In the genomic region with DNA sequence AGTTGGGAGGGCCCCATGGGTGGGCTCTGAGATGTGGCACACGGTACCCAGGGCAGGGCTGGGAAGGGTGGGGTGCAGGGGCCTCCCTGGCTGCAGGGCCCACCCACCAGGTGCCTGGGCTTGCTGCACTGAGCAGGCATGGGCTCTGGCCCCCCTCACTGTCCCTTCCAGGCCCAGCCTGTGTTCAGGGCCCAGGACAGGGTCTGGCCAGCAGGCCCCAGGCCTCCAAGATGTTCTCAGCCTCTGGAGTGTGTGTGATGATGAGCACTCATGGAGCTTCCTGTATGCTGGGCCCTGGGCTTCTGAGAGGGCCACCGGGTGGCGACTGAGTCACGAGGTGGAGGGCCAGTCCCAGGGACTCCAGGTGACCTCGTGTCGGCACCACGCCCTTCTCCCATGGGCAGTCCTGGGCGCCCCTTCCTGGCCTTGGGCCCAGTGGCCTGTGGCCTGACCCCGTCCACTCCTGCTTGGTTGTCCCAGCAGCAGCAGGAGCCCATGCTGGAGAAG, we compare ENCODE assay signal across 1 cellular context.
TF ChIP-seq lines count a peak whose summit lies in the region.

No MANE protein-coding gene starts in this region.

TF ChIP-seq in K562, 482 proteins besides CTCF, POLR2A, EP300 and RAD21 (continued from another document and continues in another):
- TF ChIP-seq, protein P1, sequence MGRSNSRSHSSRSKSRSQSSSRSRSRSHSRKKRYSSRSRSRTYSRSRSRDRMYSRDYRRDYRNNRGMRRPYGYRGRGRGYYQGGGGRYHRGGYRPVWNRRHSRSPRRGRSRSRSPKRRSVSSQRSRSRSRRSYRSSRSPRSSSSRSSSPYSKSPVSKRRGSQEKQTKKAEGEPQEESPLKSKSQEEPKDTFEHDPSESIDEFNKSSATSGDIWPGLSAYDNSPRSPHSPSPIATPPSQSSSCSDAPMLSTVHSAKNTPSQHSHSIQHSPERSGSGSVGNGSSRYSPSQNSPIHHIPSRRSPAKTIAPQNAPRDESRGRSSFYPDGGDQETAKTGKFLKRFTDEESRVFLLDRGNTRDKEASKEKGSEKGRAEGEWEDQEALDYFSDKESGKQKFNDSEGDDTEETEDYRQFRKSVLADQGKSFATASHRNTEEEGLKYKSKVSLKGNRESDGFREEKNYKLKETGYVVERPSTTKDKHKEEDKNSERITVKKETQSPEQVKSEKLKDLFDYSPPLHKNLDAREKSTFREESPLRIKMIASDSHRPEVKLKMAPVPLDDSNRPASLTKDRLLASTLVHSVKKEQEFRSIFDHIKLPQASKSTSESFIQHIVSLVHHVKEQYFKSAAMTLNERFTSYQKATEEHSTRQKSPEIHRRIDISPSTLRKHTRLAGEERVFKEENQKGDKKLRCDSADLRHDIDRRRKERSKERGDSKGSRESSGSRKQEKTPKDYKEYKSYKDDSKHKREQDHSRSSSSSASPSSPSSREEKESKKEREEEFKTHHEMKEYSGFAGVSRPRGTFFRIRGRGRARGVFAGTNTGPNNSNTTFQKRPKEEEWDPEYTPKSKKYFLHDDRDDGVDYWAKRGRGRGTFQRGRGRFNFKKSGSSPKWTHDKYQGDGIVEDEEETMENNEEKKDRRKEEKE (IDR thresholded peaks at IDR 0.05; ENCODE audit: borderline replicate concordance in 1 of 2, control insufficient read depth in 1 of 2, low read depth in 2 of 2, low read length in 1 of 2) = no peak
- TF ChIP-seq RBM34 (IDR thresholded peaks at IDR 0.05; ENCODE audit: borderline replicate concordance, insufficient read depth, low read length) (no peak), NFATC3 (IDR thresholded peaks at IDR 0.05) (no peak), NFIC (IDR thresholded peaks at IDR 0.05) (no peak), XRCC5 (IDR thresholded peaks at IDR 0.05; ENCODE audit: low read depth, low read length) (no peak), ZNF436 (CRISPR knock-in tag; IDR thresholded peaks at IDR 0.05) (no peak), MTA2 (IDR thresholded peaks at IDR 0.05; ENCODE audit: low read depth) (no peak), MCM2 (IDR thresholded peaks at IDR 0.05; ENCODE audit: low read depth) (no peak), CREM (IDR thresholded peaks at IDR 0.05; ENCODE audit: low read depth) (peak; percentile 3; the same call in 1 of the 2 replicates), ZFPM2 (CRISPR knock-in tag; IDR thresholded peaks at IDR 0.05) (no peak), RBM22 (IDR thresholded peaks at IDR 0.05; ENCODE audit: low read depth, low read length, poor library complexity, severe bottlenecking) (no peak), DDX20 (tag; IDR thresholded peaks at IDR 0.05; ENCODE audit: low read depth) (no peak), SMAD3 (CRISPR knock-in tag; conservative IDR thresholded peaks at IDR 0.05) (no peak), SMC3 (conservative IDR thresholded peaks at IDR 0.05; ENCODE audit: insufficient read depth, low read depth, low read length) (no peak), HMG20A (CRISPR knock-in tag; conservative IDR thresholded peaks at IDR 0.05) (no peak), POLR2AphosphoS5 (IDR thresholded peaks at IDR 0.05; ENCODE audit: control insufficient read depth, insufficient read depth, low read depth, low read length) (no peak), ZNF695 (CRISPR knock-in tag; IDR thresholded peaks at IDR 0.05) (no peak), ZNF175 (CRISPR knock-in tag; IDR thresholded peaks at IDR 0.05; ENCODE audit: low read depth) (no peak), ZBTB7A (IDR thresholded peaks at IDR 0.05; ENCODE audit: borderline replicate concordance, control insufficient read depth, low read depth, low read length) (peak; percentile 71; the same call in 1 of the 2 replicates), ZNF76 (CRISPR knock-in tag; IDR thresholded peaks at IDR 0.05; ENCODE audit: borderline replicate concordance) (no peak), JUND (IDR thresholded peaks at IDR 0.05; ENCODE audit: borderline replicate concordance, low read depth, low read length) (no peak; the same call in 1 of the 2 replicates), JUND (tag; IDR thresholded peaks at IDR 0.05; ENCODE audit: borderline replicate concordance, low read depth, low read length) (no peak; the same call in 2 of the 3 replicates), SMAD4 (CRISPR knock-in tag; conservative IDR thresholded peaks at IDR 0.05) (no peak), KLF10 (CRISPR knock-in tag; IDR thresholded peaks at IDR 0.05) (no peak)
- TF ChIP-seq, protein P2, sequence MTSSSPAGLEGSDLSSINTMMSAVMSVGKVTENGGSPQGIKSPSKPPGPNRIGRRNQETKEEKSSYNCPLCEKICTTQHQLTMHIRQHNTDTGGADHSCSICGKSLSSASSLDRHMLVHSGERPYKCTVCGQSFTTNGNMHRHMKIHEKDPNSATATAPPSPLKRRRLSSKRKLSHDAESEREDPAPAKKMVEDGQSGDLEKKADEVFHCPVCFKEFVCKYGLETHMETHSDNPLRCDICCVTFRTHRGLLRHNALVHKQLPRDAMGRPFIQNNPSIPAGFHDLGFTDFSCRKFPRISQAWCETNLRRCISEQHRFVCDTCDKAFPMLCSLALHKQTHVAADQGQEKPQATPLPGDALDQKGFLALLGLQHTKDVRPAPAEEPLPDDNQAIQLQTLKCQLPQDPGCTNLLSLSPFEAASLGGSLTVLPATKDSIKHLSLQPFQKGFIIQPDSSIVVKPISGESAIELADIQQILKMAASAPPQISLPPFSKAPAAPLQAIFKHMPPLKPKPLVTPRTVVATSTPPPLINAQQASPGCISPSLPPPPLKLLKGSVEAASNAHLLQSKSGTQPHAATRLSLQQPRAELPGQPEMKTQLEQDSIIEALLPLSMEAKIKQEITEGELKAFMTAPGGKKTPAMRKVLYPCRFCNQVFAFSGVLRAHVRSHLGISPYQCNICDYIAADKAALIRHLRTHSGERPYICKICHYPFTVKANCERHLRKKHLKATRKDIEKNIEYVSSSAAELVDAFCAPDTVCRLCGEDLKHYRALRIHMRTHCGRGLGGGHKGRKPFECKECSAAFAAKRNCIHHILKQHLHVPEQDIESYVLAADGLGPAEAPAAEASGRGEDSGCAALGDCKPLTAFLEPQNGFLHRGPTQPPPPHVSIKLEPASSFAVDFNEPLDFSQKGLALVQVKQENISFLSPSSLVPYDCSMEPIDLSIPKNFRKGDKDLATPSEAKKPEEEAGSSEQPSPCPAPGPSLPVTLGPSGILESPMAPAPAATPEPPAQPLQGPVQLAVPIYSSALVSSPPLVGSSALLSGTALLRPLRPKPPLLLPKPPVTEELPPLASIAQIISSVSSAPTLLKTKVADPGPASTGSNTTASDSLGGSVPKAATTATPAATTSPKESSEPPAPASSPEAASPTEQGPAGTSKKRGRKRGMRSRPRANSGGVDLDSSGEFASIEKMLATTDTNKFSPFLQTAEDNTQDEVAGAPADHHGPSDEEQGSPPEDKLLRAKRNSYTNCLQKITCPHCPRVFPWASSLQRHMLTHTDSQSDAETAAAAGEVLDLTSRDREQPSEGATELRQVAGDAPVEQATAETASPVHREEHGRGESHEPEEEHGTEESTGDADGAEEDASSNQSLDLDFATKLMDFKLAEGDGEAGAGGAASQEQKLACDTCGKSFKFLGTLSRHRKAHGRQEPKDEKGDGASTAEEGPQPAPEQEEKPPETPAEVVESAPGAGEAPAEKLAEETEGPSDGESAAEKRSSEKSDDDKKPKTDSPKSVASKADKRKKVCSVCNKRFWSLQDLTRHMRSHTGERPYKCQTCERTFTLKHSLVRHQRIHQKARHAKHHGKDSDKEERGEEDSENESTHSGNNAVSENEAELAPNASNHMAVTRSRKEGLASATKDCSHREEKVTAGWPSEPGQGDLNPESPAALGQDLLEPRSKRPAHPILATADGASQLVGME (CRISPR knock-in tag; IDR thresholded peaks at IDR 0.05) = no peak
- TF ChIP-seq, protein P3, sequence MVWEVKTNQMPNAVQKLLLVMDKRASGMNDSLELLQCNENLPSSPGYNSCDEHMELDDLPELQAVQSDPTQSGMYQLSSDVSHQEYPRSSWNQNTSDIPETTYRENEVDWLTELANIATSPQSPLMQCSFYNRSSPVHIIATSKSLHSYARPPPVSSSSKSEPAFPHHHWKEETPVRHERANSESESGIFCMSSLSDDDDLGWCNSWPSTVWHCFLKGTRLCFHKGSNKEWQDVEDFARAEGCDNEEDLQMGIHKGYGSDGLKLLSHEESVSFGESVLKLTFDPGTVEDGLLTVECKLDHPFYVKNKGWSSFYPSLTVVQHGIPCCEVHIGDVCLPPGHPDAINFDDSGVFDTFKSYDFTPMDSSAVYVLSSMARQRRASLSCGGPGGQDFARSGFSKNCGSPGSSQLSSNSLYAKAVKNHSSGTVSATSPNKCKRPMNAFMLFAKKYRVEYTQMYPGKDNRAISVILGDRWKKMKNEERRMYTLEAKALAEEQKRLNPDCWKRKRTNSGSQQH (CRISPR knock-in tag; IDR thresholded peaks at IDR 0.05) = no peak
- TF ChIP-seq, protein P4, sequence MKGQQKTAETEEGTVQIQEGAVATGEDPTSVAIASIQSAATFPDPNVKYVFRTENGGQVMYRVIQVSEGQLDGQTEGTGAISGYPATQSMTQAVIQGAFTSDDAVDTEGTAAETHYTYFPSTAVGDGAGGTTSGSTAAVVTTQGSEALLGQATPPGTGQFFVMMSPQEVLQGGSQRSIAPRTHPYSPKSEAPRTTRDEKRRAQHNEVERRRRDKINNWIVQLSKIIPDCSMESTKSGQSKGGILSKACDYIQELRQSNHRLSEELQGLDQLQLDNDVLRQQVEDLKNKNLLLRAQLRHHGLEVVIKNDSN (CRISPR knock-in tag; IDR thresholded peaks at IDR 0.05) = no peak
- TF ChIP-seq, protein P5, sequence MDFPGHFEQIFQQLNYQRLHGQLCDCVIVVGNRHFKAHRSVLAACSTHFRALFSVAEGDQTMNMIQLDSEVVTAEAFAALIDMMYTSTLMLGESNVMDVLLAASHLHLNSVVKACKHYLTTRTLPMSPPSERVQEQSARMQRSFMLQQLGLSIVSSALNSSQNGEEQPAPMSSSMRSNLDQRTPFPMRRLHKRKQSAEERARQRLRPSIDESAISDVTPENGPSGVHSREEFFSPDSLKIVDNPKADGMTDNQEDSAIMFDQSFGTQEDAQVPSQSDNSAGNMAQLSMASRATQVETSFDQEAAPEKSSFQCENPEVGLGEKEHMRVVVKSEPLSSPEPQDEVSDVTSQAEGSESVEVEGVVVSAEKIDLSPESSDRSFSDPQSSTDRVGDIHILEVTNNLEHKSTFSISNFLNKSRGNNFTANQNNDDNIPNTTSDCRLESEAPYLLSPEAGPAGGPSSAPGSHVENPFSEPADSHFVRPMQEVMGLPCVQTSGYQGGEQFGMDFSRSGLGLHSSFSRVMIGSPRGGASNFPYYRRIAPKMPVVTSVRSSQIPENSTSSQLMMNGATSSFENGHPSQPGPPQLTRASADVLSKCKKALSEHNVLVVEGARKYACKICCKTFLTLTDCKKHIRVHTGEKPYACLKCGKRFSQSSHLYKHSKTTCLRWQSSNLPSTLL (IDR thresholded peaks at IDR 0.05) = no peak
- TF ChIP-seq, protein P6, sequence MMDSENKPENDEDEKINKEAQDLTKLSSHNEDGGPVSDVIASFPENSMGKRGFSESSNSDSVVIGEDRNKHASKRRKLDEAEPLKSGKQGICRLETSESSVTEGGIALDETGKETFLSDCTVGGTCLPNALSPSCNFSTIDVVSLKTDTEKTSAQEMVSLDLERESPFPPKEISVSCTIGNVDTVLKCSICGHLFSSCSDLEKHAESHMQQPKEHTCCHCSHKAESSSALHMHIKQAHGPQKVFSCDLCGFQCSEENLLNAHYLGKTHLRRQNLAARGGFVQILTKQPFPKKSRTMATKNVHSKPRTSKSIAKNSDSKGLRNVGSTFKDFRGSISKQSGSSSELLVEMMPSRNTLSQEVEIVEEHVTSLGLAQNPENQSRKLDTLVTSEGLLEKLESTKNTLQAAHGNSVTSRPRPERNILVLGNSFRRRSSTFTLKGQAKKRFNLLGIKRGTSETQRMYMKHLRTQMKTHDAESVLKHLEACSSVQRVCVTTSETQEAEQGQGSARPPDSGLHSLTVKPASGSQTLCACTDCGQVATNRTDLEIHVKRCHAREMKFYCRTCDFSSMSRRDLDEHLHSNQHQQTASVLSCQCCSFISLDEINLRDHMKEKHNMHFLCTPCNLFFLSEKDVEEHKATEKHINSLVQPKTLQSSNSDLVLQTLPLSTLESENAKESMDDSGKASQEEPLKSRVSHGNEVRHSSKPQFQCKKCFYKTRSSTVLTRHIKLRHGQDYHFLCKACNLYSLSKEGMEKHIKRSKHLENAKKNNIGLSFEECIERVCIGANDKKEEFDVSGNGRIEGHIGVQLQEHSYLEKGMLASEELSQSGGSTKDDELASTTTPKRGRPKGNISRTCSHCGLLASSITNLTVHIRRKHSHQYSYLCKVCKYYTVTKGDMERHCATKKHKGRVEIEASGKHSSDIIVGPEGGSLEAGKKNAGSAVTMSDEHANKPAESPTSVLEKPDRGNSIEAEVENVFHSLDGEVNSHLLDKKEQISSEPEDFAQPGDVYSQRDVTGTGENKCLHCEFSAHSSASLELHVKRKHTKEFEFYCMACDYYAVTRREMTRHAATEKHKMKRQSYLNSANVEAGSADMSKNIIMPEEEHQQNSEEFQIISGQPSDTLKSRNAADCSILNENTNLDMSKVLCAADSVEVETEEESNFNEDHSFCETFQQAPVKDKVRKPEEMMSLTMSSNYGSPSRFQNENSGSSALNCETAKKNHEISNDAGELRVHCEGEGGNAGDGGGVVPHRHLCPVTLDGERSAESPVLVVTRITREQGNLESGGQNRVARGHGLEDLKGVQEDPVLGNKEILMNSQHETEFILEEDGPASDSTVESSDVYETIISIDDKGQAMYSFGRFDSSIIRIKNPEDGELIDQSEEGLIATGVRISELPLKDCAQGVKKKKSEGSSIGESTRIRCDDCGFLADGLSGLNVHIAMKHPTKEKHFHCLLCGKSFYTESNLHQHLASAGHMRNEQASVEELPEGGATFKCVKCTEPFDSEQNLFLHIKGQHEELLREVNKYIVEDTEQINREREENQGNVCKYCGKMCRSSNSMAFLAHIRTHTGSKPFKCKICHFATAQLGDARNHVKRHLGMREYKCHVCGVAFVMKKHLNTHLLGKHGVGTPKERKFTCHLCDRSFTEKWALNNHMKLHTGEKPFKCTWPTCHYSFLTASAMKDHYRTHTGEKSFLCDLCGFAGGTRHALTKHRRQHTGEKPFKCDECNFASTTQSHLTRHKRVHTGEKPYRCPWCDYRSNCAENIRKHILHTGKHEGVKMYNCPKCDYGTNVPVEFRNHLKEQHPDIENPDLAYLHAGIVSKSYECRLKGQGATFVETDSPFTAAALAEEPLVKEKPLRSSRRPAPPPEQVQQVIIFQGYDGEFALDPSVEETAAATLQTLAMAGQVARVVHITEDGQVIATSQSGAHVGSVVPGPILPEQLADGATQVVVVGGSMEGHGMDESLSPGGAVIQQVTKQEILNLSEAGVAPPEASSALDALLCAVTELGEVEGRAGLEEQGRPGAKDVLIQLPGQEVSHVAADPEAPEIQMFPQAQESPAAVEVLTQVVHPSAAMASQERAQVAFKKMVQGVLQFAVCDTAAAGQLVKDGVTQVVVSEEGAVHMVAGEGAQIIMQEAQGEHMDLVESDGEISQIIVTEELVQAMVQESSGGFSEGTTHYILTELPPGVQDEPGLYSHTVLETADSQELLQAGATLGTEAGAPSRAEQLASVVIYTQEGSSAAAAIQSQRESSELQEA (IDR thresholded peaks at IDR 0.05; ENCODE audit: low read depth) = no peak
- TF ChIP-seq, protein P7, sequence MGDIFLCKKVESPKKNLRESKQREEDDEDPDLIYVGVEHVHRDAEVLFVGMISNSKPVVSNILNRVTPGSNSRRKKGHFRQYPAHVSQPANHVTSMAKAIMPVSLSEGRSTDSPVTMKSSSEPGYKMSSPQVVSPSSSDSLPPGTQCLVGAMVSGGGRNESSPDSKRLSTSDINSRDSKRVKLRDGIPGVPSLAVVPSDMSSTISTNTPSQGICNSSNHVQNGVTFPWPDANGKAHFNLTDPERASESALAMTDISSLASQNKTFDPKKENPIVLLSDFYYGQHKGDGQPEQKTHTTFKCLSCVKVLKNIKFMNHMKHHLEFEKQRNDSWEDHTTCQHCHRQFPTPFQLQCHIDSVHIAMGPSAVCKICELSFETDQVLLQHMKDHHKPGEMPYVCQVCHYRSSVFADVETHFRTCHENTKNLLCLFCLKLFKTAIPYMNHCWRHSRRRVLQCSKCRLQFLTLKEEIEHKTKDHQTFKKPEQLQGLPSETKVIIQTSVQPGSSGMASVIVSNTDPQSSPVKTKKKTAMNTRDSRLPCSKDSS (IDR thresholded peaks at IDR 0.05; ENCODE audit: low read depth, partially characterized antibody) = no peak
